1 cellular context compared by ENCODE assay signal in the genomic region with DNA sequence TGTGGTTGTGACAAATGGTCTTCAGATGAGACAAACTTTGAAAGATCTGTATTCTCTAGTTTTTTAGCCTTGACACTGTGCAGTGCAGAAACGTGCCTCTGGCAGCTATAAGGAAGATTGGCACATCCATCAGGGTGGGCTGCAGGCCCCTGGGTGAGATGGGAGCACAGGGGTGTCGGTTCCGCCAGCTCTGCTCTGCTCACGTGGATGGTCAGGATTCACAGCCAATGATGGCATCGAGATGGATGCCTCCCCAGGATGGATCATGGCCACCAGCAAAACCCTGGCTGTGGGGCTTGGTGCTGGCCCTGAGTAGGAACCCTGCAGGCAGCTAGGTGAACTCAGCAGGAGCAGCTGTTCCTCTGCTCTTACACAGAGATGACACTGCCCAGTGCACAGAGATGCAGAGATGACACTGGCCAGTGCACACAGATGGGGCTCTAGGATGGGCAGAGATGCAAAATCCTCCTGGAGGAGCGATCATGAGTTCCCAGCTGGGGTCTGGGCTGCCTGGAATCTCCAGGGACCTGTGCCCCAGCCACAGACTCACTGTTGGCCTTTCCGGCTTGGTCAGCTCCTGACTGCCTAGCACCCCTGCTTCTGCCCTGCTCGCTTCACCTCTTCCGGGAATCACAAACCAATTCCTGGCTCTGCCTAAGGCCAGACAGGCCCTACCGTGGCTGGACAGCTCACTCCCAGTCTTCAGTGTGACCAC.
TF ChIP-seq lines count a peak whose summit lies in the region.

No MANE protein-coding gene starts in this region.

TF ChIP-seq in H1, 55 proteins besides CTCF, POLR2A, EP300 and RAD21:
- no peak for TF ChIP-seq BRCA1 (IDR thresholded peaks at IDR 0.05; ENCODE audit: low read depth, low read length)
- no peak for TF ChIP-seq SP1 (IDR thresholded peaks at IDR 0.05; ENCODE audit: low read depth, low read length)
- no peak for TF ChIP-seq E2F6 (IDR thresholded peaks at IDR 0.05)
- no peak for TF ChIP-seq MAFK (IDR thresholded peaks at IDR 0.05; ENCODE audit: low read depth, low read length)
- no peak for TF ChIP-seq KDM4A (IDR thresholded peaks at IDR 0.05; ENCODE audit: low read depth, low read length, severe bottlenecking)
- no peak for TF ChIP-seq POLR2AphosphoS5 (IDR thresholded peaks at IDR 0.05; ENCODE audit: low read depth, low read length)
- TF ChIP-seq NANOG (IDR thresholded peaks at IDR 0.05; ENCODE audit: insufficient read depth, low read depth, low read length, poor library complexity, severe bottlenecking), result no peak
- no peak for TF ChIP-seq TAF1 (IDR thresholded peaks at IDR 0.05; ENCODE audit: low read depth, low read length)
- no peak for TF ChIP-seq SRF (IDR thresholded peaks at IDR 0.05; ENCODE audit: low read depth, low read length)
- TF ChIP-seq SP2 (IDR thresholded peaks at IDR 0.05; ENCODE audit: low read length), result no peak
- TF ChIP-seq YY1 (IDR thresholded peaks at IDR 0.05; ENCODE audit: low read depth, low read length), result no peak
- TF ChIP-seq TCF12 (IDR thresholded peaks at IDR 0.05; ENCODE audit: low read depth, low read length), result no peak
- TF ChIP-seq BACH1 (IDR thresholded peaks at IDR 0.05; ENCODE audit: low read length), result no peak
- no peak for TF ChIP-seq TBP (IDR thresholded peaks at IDR 0.05; ENCODE audit: low read depth, low read length)
- no peak for TF ChIP-seq SIN3A (conservative IDR thresholded peaks at IDR 0.05 in 1 of 2, IDR thresholded peaks at IDR 0.05 in 1 of 2; ENCODE audit: low read depth in 1 of 2, low read length in 2 of 2)
- no peak for TF ChIP-seq SUZ12 (IDR thresholded peaks at IDR 0.05; ENCODE audit: low read length)
- no peak for TF ChIP-seq KDM5A (IDR thresholded peaks at IDR 0.05; ENCODE audit: low read length)
- TF ChIP-seq ATF3 (IDR thresholded peaks at IDR 0.05; ENCODE audit: insufficient read depth, low read depth, low read length), result no peak
- TF ChIP-seq HDAC6 (IDR thresholded peaks at IDR 0.05; ENCODE audit: low read depth, low read length), result no peak
